ENCODE assay signal across 17 cellular contexts in the genomic region with DNA sequence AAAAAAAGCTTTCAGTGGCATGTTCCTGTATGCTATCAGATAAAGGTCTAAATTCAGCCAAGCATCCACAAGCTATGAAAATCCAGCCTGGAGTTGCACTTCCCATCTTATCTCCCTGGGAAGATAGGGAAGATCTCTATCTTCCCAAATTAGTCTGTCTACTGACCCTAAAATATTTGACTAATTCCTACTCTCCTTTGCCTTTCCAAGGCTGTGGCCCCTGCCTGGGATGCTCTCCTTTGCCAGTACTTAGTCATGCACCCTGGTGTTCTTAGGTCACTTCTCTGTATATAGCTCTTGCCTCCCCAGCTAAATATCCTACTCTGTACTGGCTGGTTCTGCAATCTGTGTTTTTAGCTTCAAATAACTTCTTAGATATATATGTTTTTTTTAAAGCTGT. TPM values are rescaled to one million over a fixed set of nuclear protein-coding genes. Genes with fewer than 3 reads are reported as not detected.
DNase-seq lines count a peak whose midpoint lies in the region; ATAC-seq and TF ChIP-seq lines count a peak whose summit lies in the region.
"Had no signal": no experiment of that assay in that cellular context is flagged by ENCODE, and none has a peak within 500 bp of the region (broad histone marks: within the 10 kb centered on the region; RNA-seq: fewer than 3 reads in every experiment).

No MANE protein-coding gene starts in this region.

- H3K27me3 ChIP-seq in breast epithelium (no peaks in the 10 kb centered on the region), left lung (no peaks in the 10 kb centered on the region), aorta (ENCODE audit: control insufficient read depth in 1 of 2, insufficient read depth in 2 of 2, low read length in 1 of 2) (no peaks in the 10 kb centered on the region), tibial nerve (no peaks in the 10 kb centered on the region)
- H3K27me3 ChIP-seq: upper lobe of left lung had no signal

- CTCF ChIA-PET in MCF 10A (lab: Yijun Ruan, JAX) = no interaction called here

- POLR2A ChIA-PET in MCF 10A (lab: Yijun Ruan, JAX) = interaction anchor here (0.5 kb wide), 1 partner anchor 111 kb away, joined by 3 read pairs; no protein-coding TSS in a partner anchor

- H3K36me3 ChIP-seq in breast epithelium (no peaks in the 10 kb centered on the region), left lung (no peaks in the 10 kb centered on the region), aorta (ENCODE audit: control insufficient read depth in 1 of 2, insufficient read depth in 2 of 2, low read length in 1 of 2) (no peaks in the 10 kb centered on the region), tibial nerve (no peaks in the 10 kb centered on the region)
- H3K36me3 ChIP-seq: upper lobe of left lung had no signal

- no peak for TF ChIP-seq EP300 in tibial nerve (IDR thresholded peaks at IDR 0.05)

- no peaks in the 10 kb centered on the region for H3K9me3 ChIP-seq in breast epithelium
- H3K9me3 ChIP-seq in left lung = no peaks in the 10 kb centered on the region
- no peaks in the 10 kb centered on the region for H3K9me3 ChIP-seq in aorta (ENCODE audit: control insufficient read depth, low read length)
- no peaks in the 10 kb centered on the region for H3K9me3 ChIP-seq in tibial nerve
- H3K9me3 ChIP-seq: A549, upper lobe of left lung had no signal

- H3K27ac ChIP-seq in breast epithelium = peak overlapping the region; percentile 85 to 86
- H3K27ac ChIP-seq in coronary artery = peak overlapping the region; percentile 86 to 90
- no peak overlapping the region for H3K27ac ChIP-seq in left lung
- peak overlapping the region in 1 of 2 donors; percentile 14 for H3K27ac ChIP-seq in aorta (ENCODE audit: low read depth in 1 of 2, low read length in 2 of 2)
- H3K27ac ChIP-seq in tibial nerve = peak overlapping the region in 1 of 4 donors; percentile 87
- H3K27ac ChIP-seq: upper lobe of left lung had no signal

- H3K4me1 ChIP-seq in breast epithelium = peaks cover 0 to 21% of the 10 kb centered on the region in 2 donors
- H3K4me1 ChIP-seq in left lung = peaks cover 0 to 18% of the 10 kb centered on the region in 2 donors
- peaks cover 2 to 6% of the 10 kb centered on the region in 2 donors for H3K4me1 ChIP-seq in aorta (ENCODE audit: control insufficient read depth in 1 of 2, insufficient read depth in 2 of 2, low read length in 2 of 2)
- peaks cover 0 to 37% (median 16%) of the 10 kb centered on the region in 4 donors for H3K4me1 ChIP-seq in tibial nerve

- intact Hi-C loops in breast epithelium (cut with DNase I; ENCODE audit: low total_unique reads) = no loop called here
- intact Hi-C loops in MCF 10A (cut with micrococcal nuclease) = no loop called here
- intact Hi-C loops in left lung (cut with DNase I) = no loop called here
- intact Hi-C loops in aorta (cut with DNase I) = no loop called here

- no peaks in the 10 kb centered on the region for H3K27me3 Mint-ChIP-seq in MCF 10A (ENCODE audit: insufficient read depth, unreplicated experiment)
- H3K27me3 Mint-ChIP-seq: activated naive CD8-positive, alpha-beta T cell had no signal

- H3K36me3 Mint-ChIP-seq in MCF 10A (ENCODE audit: insufficient read depth, unreplicated experiment) = no peaks in the 10 kb centered on the region
- H3K36me3 Mint-ChIP-seq: activated naive CD8-positive, alpha-beta T cell had no signal

- no peak for TF ChIP-seq POLR2A in breast epithelium (IDR thresholded peaks at IDR 0.05)
- TF ChIP-seq POLR2A in tibial nerve (IDR thresholded peaks at IDR 0.05) = no peak

- H3K4me3 Mint-ChIP-seq in MCF 10A (ENCODE audit: unreplicated experiment) = no peak overlapping the region
- H3K4me3 Mint-ChIP-seq: activated naive CD8-positive, alpha-beta T cell; activated T-cell treated with anti-CD3 and anti-CD28 coated beads, Interleukin-2, amount 50 U/mL, for 4 hours had no signal

- H3K27ac Mint-ChIP-seq in MCF 10A (ENCODE audit: low read depth, unreplicated experiment) = no peak overlapping the region
- H3K27ac Mint-ChIP-seq: activated naive CD8-positive, alpha-beta T cell had no signal

- TF ChIP-seq CTCF in breast epithelium (IDR thresholded peaks at IDR 0.05) (no peak), MCF 10A (IDR thresholded peaks at IDR 0.05; ENCODE audit: unreplicated experiment) (no peak), coronary artery (IDR thresholded peaks at IDR 0.05) (no peak), left lung (IDR thresholded peaks at IDR 0.05) (no peak), tibial nerve (IDR thresholded peaks at IDR 0.05) (no peak)

- no peak overlapping the region for H3K4me3 ChIP-seq in breast epithelium
- H3K4me3 ChIP-seq in coronary artery = no peak overlapping the region
- H3K4me3 ChIP-seq in left lung = no peak overlapping the region
- H3K4me3 ChIP-seq in aorta (ENCODE audit: low read length in 2 of 2) = no peak overlapping the region
- H3K4me3 ChIP-seq in tibial nerve = no peak overlapping the region
- H3K4me3 ChIP-seq: A549, smooth muscle cell, upper lobe of left lung had no signal

- H3K9me3 Mint-ChIP-seq in MCF 10A (ENCODE audit: unreplicated experiment) = no peaks in the 10 kb centered on the region
- H3K9me3 Mint-ChIP-seq: activated T-cell treated with anti-CD3 and anti-CD28 coated beads, Interleukin-2, amount 50 U/mL, for 4 hours had no signal

- BruUV-seq in MCF 10A (replicated peaks; lab: Mats Ljungman, UMichigan) = no TSS peak

- no peaks in the 10 kb centered on the region for H3K4me1 Mint-ChIP-seq in MCF 10A (ENCODE audit: insufficient read depth, unreplicated experiment)

- DNase-seq in breast epithelium (ENCODE audit: low spot score in 2 of 2) (no peak), MCF 10A (ENCODE audit: unreplicated experiment) (no peak), coronary artery (ENCODE audit: low spot score) (no peak), left lung (no peak), aorta (no peak), DMS153 treated with DMSO at 0.1 percent for 48 hours (lab: John Stamatoyannopoulos, UW; ENCODE audit: unreplicated experiment) (no peak), tibial nerve (ENCODE audit: low spot score in 2 of 2) (no peak), ecto neural progenitor cell (ENCODE audit: low spot score) (no peak)
- DNase-seq: activated CD4-positive, alpha-beta T cell treated with anti-CD3 and anti-CD28 coated beads, Interleukin-2, amount 50 U/mL, for 48 hours; activated T-cell treated with anti-CD3 and anti-CD28 coated beads, Interleukin-2, amount 50 U/mL, for 4 hours; cerebellar nuclear complex; MV-4-11; NCI-H748 treated with DMSO at 0.1 percent for 48 hours; upper lobe of left lung had no signal

- ATAC-seq in left lung = peak; percentile 28
- ATAC-seq in aorta (ENCODE audit: low FRiP score) = peak; percentile 75
- ATAC-seq: activated T-cell treated with anti-CD3 and anti-CD28 coated beads, Interleukin-2, amount 50 U/mL, for 4 hours had no signal

RNA-seq across cellular contexts. Expression of gene PLPP1, which starts 44.0 kb away (rescaled TPM):
- total RNA-seq in breast epithelium (100 to 1,000 TPM; 177 to 339 (median 237) TPM), MCF 10A (2022) (7.5 and 10.4 TPM in 2 replicates), left lung (10 to 100 TPM; 56.2 to 80.4 TPM), aorta (100 to 1,000 TPM; 127 to 214 TPM), tibial nerve (100 to 1,000 TPM; 380 to 568 (median 427) TPM)
- 100 to 1,000 TPM; 104 to 535 TPM for polyA plus RNA-seq in aorta

Comparison
In these comparisons a context has a peak if more than half of its experiments do, and no peak if none do; other contexts are left out.
1. H3K27ac ChIP-seq: peak in breast epithelium (2 of 2) and coronary artery (2 of 2); none in left lung (0 of 2).